ENCODE assay signal across 20 cellular contexts in genomic region chr12:90456248-90456647, GRCh38.
DNase-seq lines count a peak whose midpoint lies in the region; ATAC-seq, FAIRE-seq and TF ChIP-seq lines count a peak whose summit lies in the region.
"Had no signal": no experiment of that assay in that cellular context is flagged by ENCODE, and none has a peak within 500 bp of the region (broad histone marks: within the 10 kb centered on the region; RNA-seq: fewer than 3 reads in every experiment).

No MANE protein-coding gene starts in this region.

- BruUV-seq in IMR-90 (replicated peaks; lab: Mats Ljungman, UMichigan) (no TSS peak), K562 (replicated peaks; lab: Mats Ljungman, UMichigan) (no TSS peak)

- no peak overlapping the region for H2AFZ ChIP-seq in IMR-90 (replicated peaks; ENCODE audit: low read length, poor library complexity)
- H2AFZ ChIP-seq in K562 (ENCODE audit: low read depth, low read length), result no peak overlapping the region

- H4K20me1 ChIP-seq in IMR-90 (ENCODE audit: insufficient read depth, low read length) (no peaks in the 10 kb centered on the region), K562 (replicated peaks; ENCODE audit: control insufficient read depth, insufficient read depth, low read length) (no peaks in the 10 kb centered on the region)
- H4K20me1 ChIP-seq: BLaER1 treated with 17β-estradiol and CSF1 and Interleukin-3, amounts not matched to agents 10 nM and 100 nM had no signal

- H3K9ac ChIP-seq in IMR-90 (ENCODE audit: low read depth, low read length), result no peak overlapping the region
- H3K9ac ChIP-seq in K562 (ENCODE audit: insufficient read depth in 1 of 2, low read depth in 2 of 2, low read length in 2 of 2), result no peak overlapping the region
- H3K9ac ChIP-seq: BLaER1 treated with 17β-estradiol and CSF1 and Interleukin-3, amounts not matched to agents 10 nM and 100 nM had no signal

- H3K9me3 ChIP-seq in A549 (no peaks in the 10 kb centered on the region), IMR-90 (ENCODE audit: control insufficient read depth, insufficient read depth, low read length) (no peaks in the 10 kb centered on the region), K562 (replicated peaks; ENCODE audit: control insufficient read depth, insufficient read depth, low read depth, low read length) (no peaks in the 10 kb centered on the region)
- H3K9me3 ChIP-seq: Caco-2 had no signal

- ATAC-seq in A549 (no peak), IMR-90 (ENCODE audit: low read depth) (no peak), K562 (no peak), HG03045 (IDR thresholded peaks at IDR 0.05; ENCODE audit: unreplicated experiment) (no peak)
- ATAC-seq: CD8-positive, alpha-beta T cell had no signal

- H3K36me3 ChIP-seq in IMR-90 (ENCODE audit: control insufficient read depth, insufficient read depth, low read length) (no peaks in the 10 kb centered on the region), K562 (ENCODE audit: control insufficient read depth, insufficient read depth, low read length) (no peaks in the 10 kb centered on the region)
- H3K36me3 ChIP-seq: BLaER1 treated with 17β-estradiol and CSF1 and Interleukin-3, amounts not matched to agents 10 nM and 100 nM had no signal

- intact Hi-C loops in IMR-90 (cut with micrococcal nuclease) (no loop called here), K562 (cut with micrococcal nuclease) (no loop called here)

- H3K4ac ChIP-seq in IMR-90 (ENCODE audit: low read depth, low read length), result no peak overlapping the region

- H2BK120ac ChIP-seq in IMR-90 (ENCODE audit: low read depth, low read length), result no peak overlapping the region

- DNase-seq in A549 (ENCODE audit: low read depth in 1 of 2, low spot score in 1 of 2), result no peak
- DNase-seq in IMR-90, result no peak
- no peak for DNase-seq in K562 (ENCODE audit: extremely low read depth in 1 of 4, low spot score in 3 of 4)
- DNase-seq in activated T-cell treated with anti-CD3 and anti-CD28 coated beads, Interleukin-2, amount 50 U/mL, for 1 hour, result no peak
- DNase-seq: 8988T; AML-193; Caco-2; Calu3; CD4-positive, alpha-beta T cell; CD8-positive, alpha-beta T cell; DMS79 treated with DMSO at 0.1 percent for 48 hours; GF-D8 had no signal

- no peak overlapping the region for H4K91ac ChIP-seq in IMR-90 (ENCODE audit: insufficient read depth, low read depth, low read length)

- H3K4me3 ChIP-seq in A549, result no peak overlapping the region
- H3K4me3 ChIP-seq in IMR-90 (ENCODE audit: insufficient read depth, low read depth, low read length), result no peak overlapping the region
- no peak overlapping the region for H3K4me3 ChIP-seq in K562
- H3K4me3 ChIP-seq: BLaER1 treated with 17β-estradiol and CSF1 and Interleukin-3, amounts not matched to agents 10 nM and 100 nM had no signal

- H3K79me2 ChIP-seq in K562 (ENCODE audit: control insufficient read depth, insufficient read depth, low read length), result no peaks in the 10 kb centered on the region

- no peak for TF ChIP-seq RAD21 in A549 (conservative IDR thresholded peaks at IDR 0.05 in 1 of 2, IDR thresholded peaks at IDR 0.05 in 1 of 2)
- no peak for TF ChIP-seq RAD21 in IMR-90 (IDR thresholded peaks at IDR 0.05; ENCODE audit: low read length)
- TF ChIP-seq RAD21 in K562 (CRISPR knock-in tag; conservative IDR thresholded peaks at IDR 0.05 in 1 of 2, IDR thresholded peaks at IDR 0.05 in 1 of 2), result no peak

- TF ChIP-seq POLR2A in A549 (IDR thresholded peaks at IDR 0.05; ENCODE audit: low read length) (no peak), IMR-90 (IDR thresholded peaks at IDR 0.05; ENCODE audit: low read depth, low read length) (no peak), K562 (conservative IDR thresholded peaks at IDR 0.05) (no peak)

- WGBS in A549 (ENCODE audit: missing lambda C conversion rate), result 46% methylated on average over 3 of the region's 3 CpGs
- no CpG with 5 or more reads among the region's 3 CpGs for WGBS in IMR-90 (ENCODE audit: extremely low coverage in 2 of 2, insufficient read length in 1 of 2), 2 experiments
- 4% methylated on average over 3 of the region's 3 CpGs for WGBS in K562 (ENCODE audit: insufficient coverage, low coverage, missing lambda C conversion rate)

- no peak overlapping the region for H2AK9ac ChIP-seq in IMR-90 (replicated peaks; ENCODE audit: low read depth, low read length, poor library complexity)

- no peak overlapping the region for H3K27ac ChIP-seq in A549
- no peak overlapping the region for H3K27ac ChIP-seq in IMR-90 (ENCODE audit: insufficient read depth, low read length)
- no peak overlapping the region for H3K27ac ChIP-seq in K562 (ENCODE audit: extremely low read depth, low read depth, low read length)
- H3K27ac ChIP-seq: BLaER1 treated with 17β-estradiol and CSF1 and Interleukin-3, amounts not matched to agents 10 nM and 100 nM; C4-2B had no signal

- FAIRE-seq in A549 (lab: Jason Lieb, UNC) (no peak), K562 (lab: Jason Lieb, UNC) (no peak)
- FAIRE-seq: A204.1, D721Med, G401.6, GM12891, GM19239 had no signal

- H3K23ac ChIP-seq in IMR-90 (ENCODE audit: low read depth, low read length), result no peak overlapping the region

- CTCF ChIA-PET in A549 (lab: Yijun Ruan, JAX) (no interaction called here), IMR-90 (lab: Yijun Ruan, JAX) (no interaction called here), K562 (lab: Yijun Ruan, JAX; ENCODE audit: low intra/inter-chr PET ratio) (no interaction called here)

- H3K9me1 ChIP-seq in IMR-90 (ENCODE audit: insufficient read depth, low read length) (no peaks in the 10 kb centered on the region), K562 (ENCODE audit: control insufficient read depth, insufficient read depth, low read length) (no peaks in the 10 kb centered on the region)

- H4K5ac ChIP-seq in IMR-90 (ENCODE audit: low read depth, low read length), result no peak overlapping the region

- dilution Hi-C loops in IMR-90 (cut with HindIII; ENCODE audit: low sequenced_read_pairs, unreplicated experiment), result no loop called here

- TF ChIP-seq CTCF in A549 (IDR thresholded peaks at IDR 0.05), result no peak
- TF ChIP-seq CTCF in IMR-90 (conservative IDR thresholded peaks at IDR 0.05; ENCODE audit: low read depth, low read length), result no peak
- TF ChIP-seq CTCF in K562 (IDR thresholded peaks at IDR 0.05 in 2 of 3, conservative IDR thresholded peaks at IDR 0.05 in 1 of 3; ENCODE audit: insufficient read depth in 2 of 3, low read depth in 1 of 3, low read length in 3 of 3), result no peak

- H3K79me1 ChIP-seq in IMR-90 (ENCODE audit: low read depth in 1 of 2, low read length in 2 of 2), result no peaks in the 10 kb centered on the region

- no peak overlapping the region for H3K18ac ChIP-seq in IMR-90 (ENCODE audit: low read depth, low read length)

- POLR2A ChIA-PET in A549 (lab: Yijun Ruan, JAX), result no interaction called here
- POLR2A ChIA-PET in IMR-90 (lab: Charles Lee; ENCODE audit: unreplicated experiment), result no interaction called here
- POLR2A ChIA-PET in K562 (lab: Yijun Ruan, JAX), result no interaction called here

- H3K27me3 ChIP-seq in IMR-90 (ENCODE audit: control insufficient read depth, insufficient read depth, low read length) (no peaks in the 10 kb centered on the region), K562 (ENCODE audit: control insufficient read depth in 2 of 2, insufficient read depth in 2 of 2, low read length in 2 of 2) (no peaks in the 10 kb centered on the region)
- H3K27me3 ChIP-seq: BLaER1 treated with 17β-estradiol and CSF1 and Interleukin-3, amounts not matched to agents 10 nM and 100 nM had no signal

- no peak overlapping the region for H4K8ac ChIP-seq in IMR-90 (ENCODE audit: low read depth in 2 of 2, low read length in 2 of 2)

- TF ChIP-seq EP300 in A549 (IDR thresholded peaks at IDR 0.05) (no peak), K562 (IDR thresholded peaks at IDR 0.05; ENCODE audit: low read length) (no peak)

- no peak overlapping the region for H3K56ac ChIP-seq in IMR-90 (ENCODE audit: extremely low read depth, insufficient read depth, low read length)

- in situ Hi-C loops in IMR-90 (cut with MboI; ENCODE audit: low sequenced_read_pairs) (no loop called here), K562 (cut with MboI) (no loop called here)

- H2BK15ac ChIP-seq in IMR-90 (ENCODE audit: low read depth, low read length), result no peak overlapping the region

- no peak overlapping the region for H3K14ac ChIP-seq in IMR-90 (replicated peaks; ENCODE audit: low read depth, low read length)

- H2BK5ac ChIP-seq in IMR-90 (ENCODE audit: low read depth, low read length, poor library complexity, severe bottlenecking), result no peak overlapping the region

- H3K4me1 ChIP-seq in A549, result no peaks in the 10 kb centered on the region
- H3K4me1 ChIP-seq in IMR-90 (ENCODE audit: control insufficient read depth, insufficient read depth, low read length), result no peaks in the 10 kb centered on the region
- H3K4me1 ChIP-seq in K562 (replicated peaks in 1 of 2; ENCODE audit: control insufficient read depth in 2 of 2, insufficient read depth in 2 of 2, low read length in 2 of 2), result no peaks in the 10 kb centered on the region
- H3K4me1 ChIP-seq: BLaER1 treated with 17β-estradiol and CSF1 and Interleukin-3, amounts not matched to agents 10 nM and 100 nM; Caco-2 had no signal

- no peak overlapping the region for H2BK20ac ChIP-seq in IMR-90 (ENCODE audit: low read depth, low read length)

- no peak overlapping the region for H3K4me2 ChIP-seq in A549
- H3K4me2 ChIP-seq in IMR-90 (ENCODE audit: low read depth, low read length), result no peak overlapping the region
- no peak overlapping the region for H3K4me2 ChIP-seq in K562 (ENCODE audit: insufficient read depth, low read length)
- H3K4me2 ChIP-seq: BLaER1 treated with 17β-estradiol and CSF1 and Interleukin-3, amounts not matched to agents 10 nM and 100 nM had no signal

- no peak overlapping the region for H2AK5ac ChIP-seq in IMR-90 (ENCODE audit: low read depth, low read length)

TF ChIP-seq in A549, 52 proteins besides CTCF, POLR2A, EP300 and RAD21:
- no peak for TF ChIP-seq ESRRA (IDR thresholded peaks at IDR 0.05; ENCODE audit: borderline replicate concordance, low read length)
- peak; percentile 73 for TF ChIP-seq MAFK (IDR thresholded peaks at IDR 0.05; ENCODE audit: partially characterized antibody)

TF ChIP-seq in IMR-90, 13 proteins besides CTCF, POLR2A, EP300 and RAD21:
- TF ChIP-seq MAFK (IDR thresholded peaks at IDR 0.05; ENCODE audit: low read depth, low read length), result peak; percentile 50; the same call in 1 of the 2 replicates
- no peak for TF ChIP-seq BHLHE40 (IDR thresholded peaks at IDR 0.05; ENCODE audit: low read depth, low read length)

TF ChIP-seq in K562, 482 proteins besides CTCF, POLR2A, EP300 and RAD21:
- TF ChIP-seq ZNF707 (CRISPR knock-in tag; conservative IDR thresholded peaks at IDR 0.05) (no peak), HNRNPUL1 (IDR thresholded peaks at IDR 0.05; ENCODE audit: low read length) (no peak), ZNF696 (CRISPR knock-in tag; conservative IDR thresholded peaks at IDR 0.05) (no peak), C11orf30 (IDR thresholded peaks at IDR 0.05; ENCODE audit: low read depth) (peak; percentile 22; the same call in 1 of the 2 replicates), ZNF12 (CRISPR knock-in tag; IDR thresholded peaks at IDR 0.05) (no peak), SMAD2 (IDR thresholded peaks at IDR 0.05; ENCODE audit: low read depth, low read length) (no peak), MAFG (tag; conservative IDR thresholded peaks at IDR 0.05) (0 out of 2 replicates have a peak, but pooled peaks have one; percentile 6)
TF ChIP-seq in K562: peak in this region for 2.

Comparison
In these comparisons a context has a peak if more than half of its experiments do, and no peak if none do; other contexts are left out.
1. Of the 35 proteins assayed by ChIP-seq in both K562 and A549: peak only in K562: none; only in A549: MAFK; in both: none; in neither: 34.